Comparison of ENCODE assay signal across 8 cellular contexts in genomic region chr3:53067571-53067970, GRCh38.
"Had no signal": no experiment of that assay in that cellular context is flagged by ENCODE, and none has a peak within 500 bp of the region (broad histone marks: within the 10 kb centered on the region; RNA-seq: fewer than 3 reads in every experiment).

No MANE protein-coding gene starts in this region.

- DNase-seq: activated CD4-positive, alpha-beta T cell treated with anti-CD3 and anti-CD28 coated beads for 1 hour; activated gamma-delta T cell; nephron progenitor cell; occipital lobe; posterior cingulate gyrus; stomach; T-helper 17 cell; WERI-Rb-1 had no signal

- ATAC-seq: T-helper 17 cell had no signal
